In the genomic region with DNA sequence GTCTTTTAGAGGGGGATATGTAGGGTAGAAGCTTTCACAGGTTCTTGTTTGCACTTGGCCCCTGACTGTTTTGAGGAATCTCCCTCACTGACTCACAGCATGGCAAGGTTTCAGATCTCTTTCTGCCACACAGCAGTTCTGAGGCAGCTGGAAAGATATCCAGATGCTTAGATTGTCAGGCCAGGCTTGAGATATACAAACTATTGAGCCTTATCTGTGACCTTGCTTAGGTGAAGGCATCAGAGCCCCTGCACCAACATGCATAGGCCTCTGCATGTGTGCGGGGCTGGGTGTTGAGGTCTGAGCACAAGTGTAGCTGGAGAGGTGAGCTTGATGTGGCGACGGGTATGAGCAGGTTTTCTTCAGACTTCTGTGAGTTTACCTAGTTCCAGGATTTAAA, we compare ENCODE assay signal across 1 cellular context.
TF ChIP-seq lines count a peak whose summit lies in the region.

No MANE protein-coding gene starts in this region.

TF ChIP-seq in H1, 55 proteins besides CTCF, POLR2A, EP300 and RAD21:
- TF ChIP-seq, protein P1, sequence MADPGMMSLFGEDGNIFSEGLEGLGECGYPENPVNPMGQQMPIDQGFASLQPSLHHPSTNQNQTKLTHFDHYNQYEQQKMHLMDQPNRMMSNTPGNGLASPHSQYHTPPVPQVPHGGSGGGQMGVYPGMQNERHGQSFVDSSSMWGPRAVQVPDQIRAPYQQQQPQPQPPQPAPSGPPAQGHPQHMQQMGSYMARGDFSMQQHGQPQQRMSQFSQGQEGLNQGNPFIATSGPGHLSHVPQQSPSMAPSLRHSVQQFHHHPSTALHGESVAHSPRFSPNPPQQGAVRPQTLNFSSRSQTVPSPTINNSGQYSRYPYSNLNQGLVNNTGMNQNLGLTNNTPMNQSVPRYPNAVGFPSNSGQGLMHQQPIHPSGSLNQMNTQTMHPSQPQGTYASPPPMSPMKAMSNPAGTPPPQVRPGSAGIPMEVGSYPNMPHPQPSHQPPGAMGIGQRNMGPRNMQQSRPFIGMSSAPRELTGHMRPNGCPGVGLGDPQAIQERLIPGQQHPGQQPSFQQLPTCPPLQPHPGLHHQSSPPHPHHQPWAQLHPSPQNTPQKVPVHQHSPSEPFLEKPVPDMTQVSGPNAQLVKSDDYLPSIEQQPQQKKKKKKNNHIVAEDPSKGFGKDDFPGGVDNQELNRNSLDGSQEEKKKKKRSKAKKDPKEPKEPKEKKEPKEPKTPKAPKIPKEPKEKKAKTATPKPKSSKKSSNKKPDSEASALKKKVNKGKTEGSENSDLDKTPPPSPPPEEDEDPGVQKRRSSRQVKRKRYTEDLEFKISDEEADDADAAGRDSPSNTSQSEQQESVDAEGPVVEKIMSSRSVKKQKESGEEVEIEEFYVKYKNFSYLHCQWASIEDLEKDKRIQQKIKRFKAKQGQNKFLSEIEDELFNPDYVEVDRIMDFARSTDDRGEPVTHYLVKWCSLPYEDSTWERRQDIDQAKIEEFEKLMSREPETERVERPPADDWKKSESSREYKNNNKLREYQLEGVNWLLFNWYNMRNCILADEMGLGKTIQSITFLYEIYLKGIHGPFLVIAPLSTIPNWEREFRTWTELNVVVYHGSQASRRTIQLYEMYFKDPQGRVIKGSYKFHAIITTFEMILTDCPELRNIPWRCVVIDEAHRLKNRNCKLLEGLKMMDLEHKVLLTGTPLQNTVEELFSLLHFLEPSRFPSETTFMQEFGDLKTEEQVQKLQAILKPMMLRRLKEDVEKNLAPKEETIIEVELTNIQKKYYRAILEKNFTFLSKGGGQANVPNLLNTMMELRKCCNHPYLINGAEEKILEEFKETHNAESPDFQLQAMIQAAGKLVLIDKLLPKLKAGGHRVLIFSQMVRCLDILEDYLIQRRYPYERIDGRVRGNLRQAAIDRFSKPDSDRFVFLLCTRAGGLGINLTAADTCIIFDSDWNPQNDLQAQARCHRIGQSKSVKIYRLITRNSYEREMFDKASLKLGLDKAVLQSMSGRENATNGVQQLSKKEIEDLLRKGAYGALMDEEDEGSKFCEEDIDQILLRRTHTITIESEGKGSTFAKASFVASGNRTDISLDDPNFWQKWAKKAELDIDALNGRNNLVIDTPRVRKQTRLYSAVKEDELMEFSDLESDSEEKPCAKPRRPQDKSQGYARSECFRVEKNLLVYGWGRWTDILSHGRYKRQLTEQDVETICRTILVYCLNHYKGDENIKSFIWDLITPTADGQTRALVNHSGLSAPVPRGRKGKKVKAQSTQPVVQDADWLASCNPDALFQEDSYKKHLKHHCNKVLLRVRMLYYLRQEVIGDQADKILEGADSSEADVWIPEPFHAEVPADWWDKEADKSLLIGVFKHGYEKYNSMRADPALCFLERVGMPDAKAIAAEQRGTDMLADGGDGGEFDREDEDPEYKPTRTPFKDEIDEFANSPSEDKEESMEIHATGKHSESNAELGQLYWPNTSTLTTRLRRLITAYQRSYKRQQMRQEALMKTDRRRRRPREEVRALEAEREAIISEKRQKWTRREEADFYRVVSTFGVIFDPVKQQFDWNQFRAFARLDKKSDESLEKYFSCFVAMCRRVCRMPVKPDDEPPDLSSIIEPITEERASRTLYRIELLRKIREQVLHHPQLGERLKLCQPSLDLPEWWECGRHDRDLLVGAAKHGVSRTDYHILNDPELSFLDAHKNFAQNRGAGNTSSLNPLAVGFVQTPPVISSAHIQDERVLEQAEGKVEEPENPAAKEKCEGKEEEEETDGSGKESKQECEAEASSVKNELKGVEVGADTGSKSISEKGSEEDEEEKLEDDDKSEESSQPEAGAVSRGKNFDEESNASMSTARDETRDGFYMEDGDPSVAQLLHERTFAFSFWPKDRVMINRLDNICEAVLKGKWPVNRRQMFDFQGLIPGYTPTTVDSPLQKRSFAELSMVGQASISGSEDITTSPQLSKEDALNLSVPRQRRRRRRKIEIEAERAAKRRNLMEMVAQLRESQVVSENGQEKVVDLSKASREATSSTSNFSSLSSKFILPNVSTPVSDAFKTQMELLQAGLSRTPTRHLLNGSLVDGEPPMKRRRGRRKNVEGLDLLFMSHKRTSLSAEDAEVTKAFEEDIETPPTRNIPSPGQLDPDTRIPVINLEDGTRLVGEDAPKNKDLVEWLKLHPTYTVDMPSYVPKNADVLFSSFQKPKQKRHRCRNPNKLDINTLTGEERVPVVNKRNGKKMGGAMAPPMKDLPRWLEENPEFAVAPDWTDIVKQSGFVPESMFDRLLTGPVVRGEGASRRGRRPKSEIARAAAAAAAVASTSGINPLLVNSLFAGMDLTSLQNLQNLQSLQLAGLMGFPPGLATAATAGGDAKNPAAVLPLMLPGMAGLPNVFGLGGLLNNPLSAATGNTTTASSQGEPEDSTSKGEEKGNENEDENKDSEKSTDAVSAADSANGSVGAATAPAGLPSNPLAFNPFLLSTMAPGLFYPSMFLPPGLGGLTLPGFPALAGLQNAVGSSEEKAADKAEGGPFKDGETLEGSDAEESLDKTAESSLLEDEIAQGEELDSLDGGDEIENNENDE (IDR thresholded peaks at IDR 0.05; ENCODE audit: insufficient replicate concordance, low read length): peak; percentile 28
- 0 out of 2 replicates have a peak, but pooled peaks have one; percentile 59 for TF ChIP-seq TCF12 (IDR thresholded peaks at IDR 0.05; ENCODE audit: low read depth, low read length)
- TF ChIP-seq ASH2L (IDR thresholded peaks at IDR 0.05; ENCODE audit: low read length): no peak
